In the genomic region with DNA sequence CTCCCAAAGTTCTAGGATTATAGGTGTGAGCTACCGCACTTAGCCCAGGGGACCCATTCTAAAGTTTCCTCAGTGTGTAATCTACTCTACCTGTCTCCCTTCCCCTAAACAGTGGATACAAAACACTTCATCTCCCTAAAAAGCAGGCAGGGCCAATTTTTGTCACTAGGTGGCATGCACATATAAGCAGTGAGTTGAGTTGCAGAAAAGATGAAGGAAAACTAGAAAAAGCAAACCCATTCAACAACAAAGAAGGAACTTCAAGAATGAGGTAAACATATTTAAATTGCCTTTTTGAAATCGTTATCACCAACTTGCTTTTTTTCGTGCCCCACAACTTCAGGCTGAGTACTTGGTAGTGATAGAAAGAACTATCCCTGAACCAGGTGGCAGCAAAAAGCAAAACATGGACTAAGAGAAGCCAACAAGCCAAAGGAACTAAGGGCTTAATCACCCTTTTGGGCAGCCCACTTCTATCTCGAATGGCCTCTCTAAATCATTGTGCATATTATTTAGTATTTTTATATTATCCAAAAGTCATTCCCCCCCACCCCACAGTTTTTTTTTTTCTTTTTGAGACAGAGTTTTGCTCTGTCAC, we compare ENCODE assay signal across 8 cellular contexts.
DNase-seq lines count a peak whose midpoint lies in the region; ATAC-seq and FAIRE-seq lines count a peak whose summit lies in the region.

No MANE protein-coding gene starts in this region.

- H3K36me3 ChIP-seq in NT2/D1 (ENCODE audit: insufficient read depth, insufficient read length, low read length), result no peaks in the 10 kb centered on the region

- peak; percentile 55 for ATAC-seq in stimulated activated naive CD8-positive, alpha-beta T cell treated with anti-CD3 and anti-CD28 coated beads, Interleukin-15, amount 100 ng/mL, for 72 hours
- no peak for ATAC-seq in GM18861 (IDR thresholded peaks at IDR 0.05; ENCODE audit: unreplicated experiment)

- peak; percentile 88 for FAIRE-seq in islet of Langerhans (lab: Jason Lieb, UNC)

- no peak overlapping the region for H3K4me3 Mint-ChIP-seq in stimulated activated naive CD8-positive, alpha-beta T cell treated with anti-CD3 and anti-CD28 coated beads, Interleukin-15, amount 100 ng/mL, for 72 hours

- H3K9me3 ChIP-seq in NT2/D1 (ENCODE audit: insufficient read depth, low read length), result peaks cover 4% of the 10 kb centered on the region; the same call in 1 of the 2 replicates

- no peaks in the 10 kb centered on the region for H3K27me3 ChIP-seq in NT2/D1 (ENCODE audit: insufficient read depth, insufficient read length)

- H3K27ac Mint-ChIP-seq in stimulated activated naive CD8-positive, alpha-beta T cell treated with anti-CD3 and anti-CD28 coated beads, Interleukin-15, amount 100 ng/mL, for 72 hours, result no peak overlapping the region

- H3K9me3 Mint-ChIP-seq in stimulated activated naive CD8-positive, alpha-beta T cell treated with anti-CD3 and anti-CD28 coated beads, Interleukin-15, amount 100 ng/mL, for 72 hours, result no peaks in the 10 kb centered on the region

- H3K4me1 ChIP-seq in NT2/D1 (ENCODE audit: insufficient read depth, insufficient read length), result no peaks in the 10 kb centered on the region

- H3K27me3 Mint-ChIP-seq in stimulated activated naive CD8-positive, alpha-beta T cell treated with anti-CD3 and anti-CD28 coated beads, Interleukin-15, amount 100 ng/mL, for 72 hours, result no peaks in the 10 kb centered on the region

- H3K4me3 ChIP-seq in NT2/D1 (ENCODE audit: insufficient read length, low read depth), result no peak overlapping the region

- DNase-seq in AG08396 (ENCODE audit: low spot score) (peak; percentile 60), GM03348 (ENCODE audit: low spot score) (peak; percentile 71), HK-2 (ENCODE audit: unreplicated experiment) (peak; percentile 30), NT2/D1 (ENCODE audit: low read depth, low spot score) (peak; percentile 65), astrocyte of the hippocampus (ENCODE audit: low read depth, low spot score) (peak; percentile 74)
- DNase-seq in stimulated activated naive CD8-positive, alpha-beta T cell treated with anti-CD3 and anti-CD28 coated beads, Interleukin-15, amount 100 ng/mL, for 72 hours, result peak in 1 of 2 donors; percentile 24

- H3K4me1 Mint-ChIP-seq in stimulated activated naive CD8-positive, alpha-beta T cell treated with anti-CD3 and anti-CD28 coated beads, Interleukin-15, amount 100 ng/mL, for 72 hours, result no peaks in the 10 kb centered on the region

- H3K9ac ChIP-seq in NT2/D1 (ENCODE audit: insufficient read length, low read depth), result no peak overlapping the region
